In genomic region chr11:61785837-61786402, GRCh38 we compare ENCODE assay signal across 21 cellular contexts. TPM values are rescaled to one million over a fixed set of nuclear protein-coding genes. Genes with fewer than 3 reads are reported as not detected.
DNase-seq lines count a peak whose midpoint lies in the region; ATAC-seq, FAIRE-seq and TF ChIP-seq lines count a peak whose summit lies in the region.
"Had no signal": no experiment of that assay in that cellular context is flagged by ENCODE, and none has a peak within 500 bp of the region (broad histone marks: within the 10 kb centered on the region; RNA-seq: fewer than 3 reads in every experiment).

No MANE protein-coding gene starts in this region.

- no peak for TF ChIP-seq CTCF in kidney (IDR thresholded peaks at IDR 0.05; ENCODE audit: borderline replicate concordance, extremely low read depth, insufficient read depth)

- DNase-seq in Right ventricle myocardium inferior (ENCODE audit: missing footprints), result peak; percentile 37
- DNase-seq in left cardiac atrium, result no peak
- peak; percentile 55 for DNase-seq in kidney
- DNase-seq in substantia nigra (lab: John Stamatoyannopoulos, UW), result no peak
- DNase-seq in HUDEP-2 (lab: John Stamatoyannopoulos, UW; ENCODE audit: unreplicated experiment in 76 of 76), result no peak
- no peak for DNase-seq in OCI-M1 (lab: John Stamatoyannopoulos, UW)
- DNase-seq: activated CD4-positive, alpha-beta T cell treated with anti-CD3 and anti-CD28 coated beads for 1 hour; activated gamma-delta T cell; amygdala; endodermal cell; HFFc6; KBM-7; left ventricle myocardium inferior; NCI-H1048; NCI-H2081; NCI-H524 treated with DMSO at 0.1 percent for 48 hours; small intestine; stimulated activated naive CD4-positive, alpha-beta T cell had no signal

- ATAC-seq in Right ventricle myocardium inferior (no peak), left cardiac atrium (no peak)

- no peak overlapping the region for H3K4me3 ChIP-seq in kidney (ENCODE audit: low read length in 2 of 2)
- H3K4me3 ChIP-seq: left ventricle myocardium inferior had no signal

- peaks cover 20 to 40% of the 10 kb centered on the region in 2 donors for H3K36me3 ChIP-seq in kidney (ENCODE audit: control insufficient read depth in 1 of 2, insufficient read depth in 2 of 2, low read length in 2 of 2)

- H3K4me1 ChIP-seq in kidney (ENCODE audit: control insufficient read depth in 1 of 2, insufficient read depth in 1 of 2, low read depth in 1 of 2, low read length in 2 of 2), result no peaks in the 10 kb centered on the region
- H3K4me1 ChIP-seq: parathyroid adenoma had no signal

- no peaks in the 10 kb centered on the region for H3K9me3 ChIP-seq in kidney (ENCODE audit: control insufficient read depth in 1 of 2, low read length in 2 of 2)
- H3K9me3 ChIP-seq: left ventricle myocardium inferior had no signal

- no peak for FAIRE-seq in kidney (lab: Jason Lieb, UNC)
- FAIRE-seq: small intestine had no signal

- H3K27ac ChIP-seq in kidney (ENCODE audit: low read depth in 2 of 2, low read length in 2 of 2) (no peak overlapping the region), substantia nigra (ENCODE audit: low read depth, low read length, poor library complexity, severe bottlenecking) (peak overlapping the region; percentile 23)
- H3K27ac ChIP-seq: 22Rv1, C4-2B, left ventricle myocardium inferior, parathyroid adenoma had no signal

- H3K9ac ChIP-seq in kidney (ENCODE audit: low read length in 2 of 2), result no peak overlapping the region
- H3K9ac ChIP-seq: parathyroid adenoma had no signal

- intact Hi-C loops in Right ventricle myocardium inferior (cut with DNase I) (no loop called here), left cardiac atrium (cut with DNase I) (no loop called here), kidney (cut with DNase I) (no loop called here)

RNA-seq across cellular contexts. Expression of gene TMEM258, which starts 6.5 kb away (rescaled TPM):
- total RNA-seq in Right ventricle myocardium inferior (130 TPM), left cardiac atrium (100 to 1,000 TPM; 112 to 114 TPM), kidney (92.1 TPM)
- polyA plus RNA-seq in kidney (ENCODE audit: insufficient read depth, low read depth, low replicate concordance), result 228 TPM

RNA-seq across cellular contexts. Expression of gene FEN1, which starts 6.8 kb away (rescaled TPM):
- total RNA-seq in Right ventricle myocardium inferior (7.0 TPM), left cardiac atrium (10 to 100 TPM in 1 of 2 donors, 1 to 10 TPM in 1; 9.4 to 11.4 TPM), kidney (8.8 TPM)
- 8.5 TPM for polyA plus RNA-seq in kidney (ENCODE audit: insufficient read depth, low read depth, low replicate concordance)

RNA-seq across cellular contexts. Expression of gene FADS1, which starts 30.9 kb away (rescaled TPM):
- total RNA-seq in Right ventricle myocardium inferior (25.7 TPM), left cardiac atrium (10 to 100 TPM; 44.9 to 54.1 TPM), kidney (19.5 TPM)
- 6.7 TPM for polyA plus RNA-seq in kidney (ENCODE audit: insufficient read depth, low read depth, low replicate concordance)

RNA-seq across cellular contexts. Expression of gene MYRF, which starts 33.5 kb away (rescaled TPM):
- total RNA-seq in Right ventricle myocardium inferior (0.30 TPM), left cardiac atrium (1 to 10 TPM; 4.0 to 5.0 TPM), kidney (36.3 TPM)
- 6.0 TPM for polyA plus RNA-seq in kidney (ENCODE audit: insufficient read depth, low read depth, low replicate concordance)

RNA-seq across cellular contexts. Expression of gene FADS2, which starts 42.2 kb away (rescaled TPM):
- total RNA-seq in Right ventricle myocardium inferior (35.7 TPM), left cardiac atrium (10 to 100 TPM; 26.3 to 67.5 TPM), kidney (49.2 TPM)
- polyA plus RNA-seq in kidney (ENCODE audit: insufficient read depth, low read depth, low replicate concordance), result 9.8 TPM

Comparison
In these comparisons a context has a peak if more than half of its experiments do, and no peak if none do; other contexts are left out.
1. DNase-seq: peak in Right ventricle myocardium inferior (single experiment) and kidney (single experiment); none in left cardiac atrium (single experiment), substantia nigra (0 of 49), HUDEP-2 (0 of 76) and OCI-M1 (single experiment).